In genomic region chr19:2488405-2488941, GRCh38 we compare ENCODE assay signal across 10 cellular contexts. TPM values are rescaled to one million over a fixed set of nuclear protein-coding genes. Genes with fewer than 3 reads are reported as not detected.
A peak's percentile ranks its signal among the peaks of the same experiment; 100 is the strongest.
DNase-seq lines count a peak whose midpoint lies in the region; ATAC-seq and TF ChIP-seq lines count a peak whose summit lies in the region.
"Had no signal": no experiment of that assay in that cellular context is flagged by ENCODE, and none has a peak within 500 bp of the region (broad histone marks: within the 10 kb centered on the region; RNA-seq: fewer than 3 reads in every experiment).

No MANE protein-coding gene starts in this region.

- 51 to 52% methylated on average over 23 to 32 of the region's 32 CpGs for WGBS in mesodermal cell (ENCODE audit: insufficient coverage in 2 of 2), 2 experiments
- 16 to 19% methylated on average over 30 to 31 of the region's 32 CpGs for WGBS in thyroid gland, 2 donors

- peaks cover 6% of the 10 kb centered on the region for H3K9me3 Mint-ChIP-seq in activated T-cell treated with anti-CD3 and anti-CD28 coated beads, Interleukin-2, amount 50 U/mL, for 4 hours

- H3K36me3 ChIP-seq in mesodermal cell (ENCODE audit: control insufficient read depth, insufficient read depth, low read length) (no peaks in the 10 kb centered on the region), thyroid gland (no peaks in the 10 kb centered on the region)

- H3K27me3 ChIP-seq in thyroid gland: no peaks in the 10 kb centered on the region

- H3K27ac ChIP-seq in mesodermal cell (ENCODE audit: low read depth, low read length, severe bottlenecking) (no peak overlapping the region), thyroid gland (peak overlapping the region; percentile 53 to 70 (median 54))

- no peaks in the 10 kb centered on the region for H3K9me3 ChIP-seq in mesodermal cell (ENCODE audit: control insufficient read depth, low read length)
- no peaks in the 10 kb centered on the region for H3K9me3 ChIP-seq in thyroid gland

- DNase-seq in activated T-cell treated with anti-CD3 and anti-CD28 coated beads, Interleukin-2, amount 50 U/mL, for 4 hours: no peak
- no peak for DNase-seq in activated T-cell treated with anti-CD3 and anti-CD28 coated beads for 4 hours
- DNase-seq in dermis blood vessel endothelial cell: peak; percentile 31
- peak in 1 of 2 donors; percentile 25 for DNase-seq in thyroid gland
- DNase-seq in SW 1271 (lab: John Stamatoyannopoulos, UW): no peak
- DNase-seq: MV-4-11, T-helper 9 cell had no signal

- no peak for TF ChIP-seq POLR2A in thyroid gland (IDR thresholded peaks at IDR 0.05)
- TF ChIP-seq POLR2A in GM18505 (IDR thresholded peaks at IDR 0.05; ENCODE audit: borderline replicate concordance, extremely low read depth, insufficient read depth, insufficient read length): no peak

- no peak for TF ChIP-seq CTCF in thyroid gland (IDR thresholded peaks at IDR 0.05)

- H3K4me3 ChIP-seq in mesodermal cell (ENCODE audit: extremely low read depth, insufficient read depth, low read length, poor library complexity, severe bottlenecking) (peak overlapping the region; percentile 16), thyroid gland (replicated peaks in 1 of 3) (peak overlapping the region in 1 of 3 donors; percentile 37)

- ATAC-seq in activated T-cell treated with anti-CD3 and anti-CD28 coated beads, Interleukin-2, amount 50 U/mL, for 4 hours: peak in 1 of 2 donors; percentile 38
- no peak for ATAC-seq in HG03108 (IDR thresholded peaks at IDR 0.05; ENCODE audit: unreplicated experiment)
- no peak for ATAC-seq in GM18505 (IDR thresholded peaks at IDR 0.05; ENCODE audit: unreplicated experiment)

- intact Hi-C loops in thyroid gland (cut with DNase I): no loop called here

- H3K4me1 ChIP-seq in mesodermal cell (ENCODE audit: control insufficient read depth, insufficient read depth, low read length, poor library complexity, severe bottlenecking) (peaks cover 20% of the 10 kb centered on the region), thyroid gland (peaks cover 16 to 30% of the 10 kb centered on the region in 2 donors)

- peaks cover 3% of the 10 kb centered on the region for H3K36me3 Mint-ChIP-seq in activated T-cell treated with anti-CD3 and anti-CD28 coated beads, Interleukin-2, amount 50 U/mL, for 4 hours (ENCODE audit: insufficient read depth)

- H3K27me3 Mint-ChIP-seq in activated T-cell treated with anti-CD3 and anti-CD28 coated beads, Interleukin-2, amount 50 U/mL, for 4 hours (ENCODE audit: low read depth): peaks cover 36% of the 10 kb centered on the region

- H3K4me3 Mint-ChIP-seq in activated T-cell treated with anti-CD3 and anti-CD28 coated beads, Interleukin-2, amount 50 U/mL, for 4 hours: peak overlapping the region; percentile 29

- H3K4me1 Mint-ChIP-seq in activated T-cell treated with anti-CD3 and anti-CD28 coated beads, Interleukin-2, amount 50 U/mL, for 4 hours (ENCODE audit: low read depth): peaks cover 20% of the 10 kb centered on the region

RNA-seq across cellular contexts. Expression of gene GADD45B, which starts 12.5 kb away (rescaled TPM):
- 10 to 100 TPM; 67.4 to 75.5 (median 72.8) TPM for total RNA-seq in activated T-cell treated with anti-CD3 and anti-CD28 coated beads, Interleukin-2, amount 50 U/mL, for 4 hours
- total RNA-seq in dermis blood vessel endothelial cell: 53.4 and 114 TPM in 2 replicates
- 28.2 TPM for polyA plus RNA-seq in mesodermal cell (2013, experiment 1 of 2)
- 27.5 TPM for polyA plus RNA-seq in mesodermal cell (2013, experiment 2 of 2)
- 100 to 1,000 TPM; 148 to 250 (median 195) TPM for total RNA-seq in thyroid gland

RNA-seq across cellular contexts. Expression of gene LMNB2, which starts 31.7 kb away (rescaled TPM):
- total RNA-seq in activated T-cell treated with anti-CD3 and anti-CD28 coated beads, Interleukin-2, amount 50 U/mL, for 4 hours: 10 to 100 TPM; 90.9 to 98.3 (median 92.0) TPM
- total RNA-seq in dermis blood vessel endothelial cell (57.3 and 179 TPM in 2 replicates), thyroid gland (10 to 100 TPM; 14.4 to 34.6 (median 27.6) TPM)
- 83.7 TPM for polyA plus RNA-seq in mesodermal cell (2013, experiment 1 of 2)
- 74.4 TPM for polyA plus RNA-seq in mesodermal cell (2013, experiment 2 of 2)
